15 cellular contexts compared by ENCODE assay signal in genomic region chr17:82114447-82114846, GRCh38. TPM values are rescaled to one million over a fixed set of nuclear protein-coding genes. Genes with fewer than 3 reads are reported as not detected.
DNase-seq lines count a peak whose midpoint lies in the region; ATAC-seq, FAIRE-seq and TF ChIP-seq lines count a peak whose summit lies in the region.
"Had no signal": no experiment of that assay in that cellular context is flagged by ENCODE, and none has a peak within 500 bp of the region (broad histone marks: within the 10 kb centered on the region; RNA-seq: fewer than 3 reads in every experiment).

No MANE protein-coding gene starts in this region.

- H3K27ac ChIP-seq in liver (ENCODE audit: low read depth in 1 of 2, low read length in 2 of 2) (peak overlapping the region; percentile 89 to 93), HepG2 (ENCODE audit: extremely low read length, insufficient read depth, low read length) (no peak overlapping the region), lower lobe of right lung (peak overlapping the region; percentile 72), foreskin keratinocyte (no peak overlapping the region)
- H3K27ac ChIP-seq: A549, BLaER1 had no signal

- ATAC-seq in HepG2, result no peak
- ATAC-seq in lower lobe of right lung, result no peak
- ATAC-seq in foreskin keratinocyte, result no peak
- ATAC-seq: A549 had no signal

- TF ChIP-seq CTCF in liver (IDR thresholded peaks at IDR 0.05; ENCODE audit: low read depth, low read length, missing input control) (no peak), HepG2 (CRISPR knock-in tag; IDR thresholded peaks at IDR 0.05) (no peak), lower lobe of right lung (IDR thresholded peaks at IDR 0.05) (no peak), foreskin keratinocyte (conservative IDR thresholded peaks at IDR 0.05) (no peak)

- TF ChIP-seq RAD21 in liver (IDR thresholded peaks at IDR 0.05), result no peak
- no peak for TF ChIP-seq RAD21 in HepG2 (CRISPR knock-in tag; IDR thresholded peaks at IDR 0.05)

- CTCF ChIA-PET in HepG2 (lab: Yijun Ruan, JAX; ENCODE audit: low intra/inter-chr PET ratio, low total read pairs), result no interaction called here

- no TSS peak for BruUV-seq in HepG2 (replicated peaks; lab: Mats Ljungman, UMichigan)

- no peak for TF ChIP-seq POLR2A in HepG2 (IDR thresholded peaks at IDR 0.05; ENCODE audit: insufficient read depth in 1 of 2, low read depth in 2 of 2, low read length in 2 of 2)

- intact Hi-C loops in HepG2 (cut with micrococcal nuclease; ENCODE audit: unreplicated experiment) (no loop called here), lower lobe of right lung (cut with DNase I) (no loop called here)

- H3K9me3 ChIP-seq in liver (ENCODE audit: control insufficient read depth in 4 of 4, low read length in 3 of 4) (no peaks in the 10 kb centered on the region), HepG2 (ENCODE audit: low read length) (no peaks in the 10 kb centered on the region), NT2/D1 (ENCODE audit: insufficient read depth, low read length) (no peaks in the 10 kb centered on the region), lower lobe of right lung (no peaks in the 10 kb centered on the region), MG63 (no peaks in the 10 kb centered on the region)
- H3K9me3 ChIP-seq: A549, BLaER1 had no signal

- DNase-seq in HepG2 (ENCODE audit: low spot score) (no peak), NT2/D1 (ENCODE audit: low read depth, low spot score) (no peak), lower lobe of right lung (no peak), MG63 (no peak), foreskin keratinocyte (no peak)
- DNase-seq in activated T-cell treated with anti-CD3 and anti-CD28 coated beads, Interleukin-2, amount 50 U/mL, for 1 hour, result no peak
- DNase-seq: CD4-positive, CD25-positive, alpha-beta regulatory T cell; DMS53; GF-D8; HCEC 1CT; IMR-90 had no signal

- no peaks in the 10 kb centered on the region for H4K20me1 ChIP-seq in HepG2 (ENCODE audit: insufficient read depth, low read length)
- H4K20me1 ChIP-seq: BLaER1 had no signal

- TF ChIP-seq EP300 in HepG2 (IDR thresholded peaks at IDR 0.05; ENCODE audit: low read depth in 2 of 2, low read length in 2 of 2) (no peak), HepG2 (CRISPR knock-in tag; IDR thresholded peaks at IDR 0.05; ENCODE audit: borderline replicate concordance) (no peak)

- H3K9ac ChIP-seq in liver (ENCODE audit: low read depth in 1 of 2, low read length in 2 of 2), result peak overlapping the region in 1 of 2 donors; percentile 8
- no peak overlapping the region for H3K9ac ChIP-seq in HepG2 (ENCODE audit: insufficient read depth, low read depth, low read length)
- peak overlapping the region; percentile 12 for H3K9ac ChIP-seq in NT2/D1 (ENCODE audit: insufficient read length, low read depth)
- H3K9ac ChIP-seq: BLaER1 had no signal

- H3K79me2 ChIP-seq in HepG2 (ENCODE audit: insufficient read depth, low read length), result no peaks in the 10 kb centered on the region

- H3K4me1 ChIP-seq in liver (ENCODE audit: control insufficient read depth in 4 of 4, insufficient read depth in 4 of 4, low read length in 3 of 4), result peaks cover 17 to 77% (median 46%) of the 10 kb centered on the region in 4 donors
- peaks cover 87% of the 10 kb centered on the region for H3K4me1 ChIP-seq in HepG2 (ENCODE audit: insufficient read depth, low read length)
- peaks cover 15% of the 10 kb centered on the region for H3K4me1 ChIP-seq in NT2/D1 (ENCODE audit: insufficient read depth, insufficient read length)
- H3K4me1 ChIP-seq in lower lobe of right lung, result peaks cover 4% of the 10 kb centered on the region
- no peaks in the 10 kb centered on the region for H3K4me1 ChIP-seq in foreskin keratinocyte

- H2AFZ ChIP-seq in HepG2 (ENCODE audit: low read length), result no peak overlapping the region

- H3K27me3 ChIP-seq in liver (ENCODE audit: control insufficient read depth in 4 of 4, insufficient read depth in 4 of 4, low read length in 3 of 4) (no peaks in the 10 kb centered on the region), HepG2 (ENCODE audit: control insufficient read depth in 1 of 2, insufficient read depth in 2 of 2, low read length in 2 of 2) (no peaks in the 10 kb centered on the region), NT2/D1 (ENCODE audit: insufficient read depth, insufficient read length) (peaks cover 6% of the 10 kb centered on the region), lower lobe of right lung (ENCODE audit: low read depth) (no peaks in the 10 kb centered on the region), MG63 (no peaks in the 10 kb centered on the region), foreskin keratinocyte (no peaks in the 10 kb centered on the region)
- H3K27me3 ChIP-seq: BLaER1 had no signal

- POLR2A ChIA-PET in HepG2 (lab: Yijun Ruan, JAX), result no interaction called here

- WGBS in liver, result 93% methylated on average over 10 of the region's 10 CpGs
- WGBS in HepG2 (ENCODE audit: low lambda C conversion rate), result 96% methylated on average over 8 of the region's 10 CpGs

- H3K4me3 ChIP-seq in liver (ENCODE audit: low read depth in 1 of 3, low read length in 3 of 3) (no peak overlapping the region), HepG2 (replicated peaks in 1 of 3; ENCODE audit: insufficient read depth in 1 of 3, low read depth in 2 of 3, low read length in 3 of 3) (no peak overlapping the region), NT2/D1 (ENCODE audit: insufficient read length, low read depth) (no peak overlapping the region), lower lobe of right lung (no peak overlapping the region), MG63 (no peak overlapping the region)
- H3K4me3 ChIP-seq: A549, BLaER1 had no signal

- in situ Hi-C loops in HepG2 (cut with HindIII; ENCODE audit: extremely low pct_ligation_motif_present, low pct_unique_long_range_greater_than_20kb), result no loop called here

- no peak overlapping the region for H3K4me2 ChIP-seq in HepG2 (ENCODE audit: low read depth, low read length)
- H3K4me2 ChIP-seq: A549, BLaER1 had no signal

- FAIRE-seq in HepG2 (lab: Jason Lieb, UNC), result no peak
- FAIRE-seq: A549, GM19239 had no signal

- H3K36me3 ChIP-seq in liver (ENCODE audit: control insufficient read depth in 4 of 4, insufficient read depth in 3 of 4, low read depth in 1 of 4, low read length in 3 of 4) (no peaks in the 10 kb centered on the region), HepG2 (replicated peaks in 1 of 2; ENCODE audit: control insufficient read depth in 1 of 2, insufficient read depth in 2 of 2, low read length in 2 of 2) (peaks cover 0 to 3% of the 10 kb centered on the region in 2 experiments; a peak in 2 of 5 replicates), NT2/D1 (ENCODE audit: insufficient read depth, insufficient read length, low read length) (peaks cover 22% of the 10 kb centered on the region), lower lobe of right lung (peaks cover 6% of the 10 kb centered on the region), MG63 (peaks cover 6% of the 10 kb centered on the region; the same call in 1 of the 2 replicates)

RNA-seq across cellular contexts. Expression of gene FASN, which starts 16.4 kb away (rescaled TPM):
- total RNA-seq in liver, result 100 to 1,000 TPM; 184 to 229 TPM
- 10 to 100 TPM; 53.1 to 75.3 TPM for polyA plus RNA-seq in liver
- total RNA-seq in HepG2 (2016; rRNA removed; fragmentation: Illumina TruSeq; extraction: Trizol), result 101 and 192 TPM in 2 replicates
- 28.4 and 29.9 TPM in 2 replicates for total RNA-seq in HepG2 (2016; cell fraction: cytosol; rRNA removed; fragmentation: Illumina TruSeq; extraction: Trizol; ENCODE audit: low read depth)
- 118 and 157 TPM in 2 replicates for total RNA-seq in HepG2 (2016; cell fraction: insoluble cytoplasmic fraction; rRNA removed; fragmentation: Illumina TruSeq; extraction: Trizol)
- 63.2 and 68.3 TPM in 2 replicates for total RNA-seq in HepG2 (2016; cell fraction: membrane; rRNA removed; fragmentation: Illumina TruSeq; extraction: Trizol)
- total RNA-seq in HepG2 (2016; cell fraction: nucleus; rRNA removed; fragmentation: Illumina TruSeq; extraction: Trizol), result 147 and 173 TPM in 2 replicates
- 51.7 and 92.4 TPM in 2 replicates for polyA plus RNA-seq in HepG2 (2011; rRNA removed)
- polyA plus RNA-seq in HepG2 (2011; cell fraction: cytosol; rRNA removed), result 62.2 and 67.6 TPM in 2 replicates
- 516 and 545 TPM in 2 replicates for polyA plus RNA-seq in HepG2 (2011; cell fraction: nucleus; rRNA removed)
- 163 and 245 TPM in 2 replicates for polyA plus RNA-seq in HepG2 (2012)
- polyA plus RNA-seq in HepG2 (2016; cell fraction: cytosol; fragmentation: Illumina TruSeq; extraction: Trizol; ENCODE audit: low read depth), result 24.8 and 25.4 TPM in 2 replicates
- polyA plus RNA-seq in HepG2 (2016; cell fraction: insoluble cytoplasmic fraction; fragmentation: Illumina TruSeq; extraction: Trizol; ENCODE audit: low read depth), result 209 and 303 TPM in 2 replicates
- 52.3 and 61.0 TPM in 2 replicates for polyA plus RNA-seq in HepG2 (2016; cell fraction: membrane; fragmentation: Illumina TruSeq; extraction: Trizol; ENCODE audit: low read depth)
- polyA plus RNA-seq in HepG2 (2016; cell fraction: nucleus; fragmentation: Illumina TruSeq; extraction: Trizol; ENCODE audit: insufficient read depth, low read depth), result 501 and 529 TPM in 2 replicates
- polyA minus RNA-seq in HepG2 (2011; rRNA and poly(A)+ RNA removed; ENCODE audit: low replicate concordance), result 35.6 and 241 TPM in 2 replicates
- 226 and 344 TPM in 2 replicates for polyA minus RNA-seq in HepG2 (2011; cell fraction: cytosol; rRNA and poly(A)+ RNA removed)
- 97.7 and 151 TPM in 2 replicates for polyA minus RNA-seq in HepG2 (2011; cell fraction: nucleus; rRNA and poly(A)+ RNA removed)
- total RNA-seq in lower lobe of right lung, result 302 TPM
- 112 and 125 TPM in 2 replicates for total RNA-seq in MG63 (2014; rRNA removed; shearing (Covaris generic); ENCODE audit: low replicate concordance)
- 451 and 574 TPM in 2 replicates for total RNA-seq in foreskin keratinocyte
- polyA plus RNA-seq in foreskin keratinocyte, result 357 and 440 TPM in 2 replicates

RNA-seq across cellular contexts. Expression of gene DUS1L, which starts 48.8 kb away (rescaled TPM):
- 10 to 100 TPM; 40.6 to 59.5 TPM for total RNA-seq in liver
- 10 to 100 TPM; 47.2 to 74.7 TPM for polyA plus RNA-seq in liver
- total RNA-seq in HepG2 (2016; rRNA removed; fragmentation: Illumina TruSeq; extraction: Trizol), result 67.9 and 109 TPM in 2 replicates
- 206 and 220 TPM in 2 replicates for total RNA-seq in HepG2 (2016; cell fraction: cytosol; rRNA removed; fragmentation: Illumina TruSeq; extraction: Trizol; ENCODE audit: low read depth)
- 58.4 and 113 TPM in 2 replicates for total RNA-seq in HepG2 (2016; cell fraction: insoluble cytoplasmic fraction; rRNA removed; fragmentation: Illumina TruSeq; extraction: Trizol)
- total RNA-seq in HepG2 (2016; cell fraction: membrane; rRNA removed; fragmentation: Illumina TruSeq; extraction: Trizol), result 268 and 276 TPM in 2 replicates
- 69.9 and 102 TPM in 2 replicates for total RNA-seq in HepG2 (2016; cell fraction: nucleus; rRNA removed; fragmentation: Illumina TruSeq; extraction: Trizol)
- polyA plus RNA-seq in HepG2 (2011; rRNA removed), result 81.0 and 108 TPM in 2 replicates
- 64.5 and 97.7 TPM in 2 replicates for polyA plus RNA-seq in HepG2 (2011; cell fraction: cytosol; rRNA removed)
- polyA plus RNA-seq in HepG2 (2011; cell fraction: nucleus; rRNA removed), result 583 and 668 TPM in 2 replicates
- 82.7 and 123 TPM in 2 replicates for polyA plus RNA-seq in HepG2 (2012)
- polyA plus RNA-seq in HepG2 (2016; cell fraction: cytosol; fragmentation: Illumina TruSeq; extraction: Trizol; ENCODE audit: low read depth), result 353 and 384 TPM in 2 replicates
- 138 and 172 TPM in 2 replicates for polyA plus RNA-seq in HepG2 (2016; cell fraction: insoluble cytoplasmic fraction; fragmentation: Illumina TruSeq; extraction: Trizol; ENCODE audit: low read depth)
- 444 and 521 TPM in 2 replicates for polyA plus RNA-seq in HepG2 (2016; cell fraction: membrane; fragmentation: Illumina TruSeq; extraction: Trizol; ENCODE audit: low read depth)
- 330 and 339 TPM in 2 replicates for polyA plus RNA-seq in HepG2 (2016; cell fraction: nucleus; fragmentation: Illumina TruSeq; extraction: Trizol; ENCODE audit: insufficient read depth, low read depth)
- 47.0 and 79.2 TPM in 2 replicates for polyA minus RNA-seq in HepG2 (2011; rRNA and poly(A)+ RNA removed; ENCODE audit: low replicate concordance)
- polyA minus RNA-seq in HepG2 (2011; cell fraction: cytosol; rRNA and poly(A)+ RNA removed), result 31.7 and 34.4 TPM in 2 replicates
- polyA minus RNA-seq in HepG2 (2011; cell fraction: nucleus; rRNA and poly(A)+ RNA removed), result 85.7 and 87.9 TPM in 2 replicates
- total RNA-seq in lower lobe of right lung, result 85.1 TPM
- total RNA-seq in MG63 (2014; rRNA removed; shearing (Covaris generic); ENCODE audit: low replicate concordance), result 104 and 123 TPM in 2 replicates
- total RNA-seq in foreskin keratinocyte, result 77.9 and 88.0 TPM in 2 replicates
- 118 and 136 TPM in 2 replicates for polyA plus RNA-seq in foreskin keratinocyte

Comparison
In these comparisons a context has a peak if more than half of its experiments do, and no peak if none do; other contexts are left out.
1. H3K27ac ChIP-seq: peak in liver (2 of 2) and lower lobe of right lung (single experiment); none in HepG2 (single experiment) and foreskin keratinocyte (single experiment).